Comparison of ENCODE assay signal across 33 cellular contexts in genomic region chr5:14308384-14309154, GRCh38.
"Had no signal": no experiment of that assay in that cellular context is flagged by ENCODE, and none has a peak within 500 bp of the region (broad histone marks: within the 10 kb centered on the region; RNA-seq: fewer than 3 reads in every experiment).

No MANE protein-coding gene starts in this region.

- H3K36me3 Mint-ChIP-seq: activated naive CD4-positive, alpha-beta T cell treated with anti-CD3 and anti-CD28 coated beads, Interleukin-2, amount 50 U/mL, for 72 hours had no signal

- H3K27me3 Mint-ChIP-seq: activated CD4-positive, alpha-beta T cell treated with anti-CD3 and anti-CD28 coated beads for 36 hours; activated CD4-positive, alpha-beta T cell treated with anti-CD3 and anti-CD28 coated beads, Interleukin-2, amount 10 ng/mL, durations not matched to agents 7 days and 5 days had no signal

- H3K4me1 ChIP-seq: breast epithelium had no signal

- ATAC-seq: activated CD4-positive, alpha-beta T cell treated with anti-CD3 and anti-CD28 coated beads for 36 hours; activated CD4-positive, CD25-positive, alpha-beta regulatory T cell treated with anti-CD3 and anti-CD28 coated beads, Interleukin-2, amount 50 U/mL, for 24 hours; activated CD8-positive, alpha-beta T cell treated with anti-CD3 and anti-CD28 coated beads, Interleukin-2, amount 10 ng/mL, durations not matched to agents 7 days and 5 days; activated naive CD4-positive, alpha-beta T cell treated with anti-CD3 and anti-CD28 coated beads, Interleukin-2, amount 50 U/mL, for 72 hours; activated T-cell treated with anti-CD3 and anti-CD28 coated beads, Interleukin-2, amount 50 U/mL, for 4 hours; body of pancreas; PC-3; WTC11 had no signal

- H3K4me1 Mint-ChIP-seq: activated CD4-positive, alpha-beta T cell treated with anti-CD3 and anti-CD28 coated beads for 36 hours; activated CD4-positive, alpha-beta T cell treated with anti-CD3 and anti-CD28 coated beads, Interleukin-2, amount 10 ng/mL, durations not matched to agents 7 days and 5 days had no signal

- FAIRE-seq: astrocyte, TTC549 had no signal

- H3K36me3 ChIP-seq: breast epithelium had no signal

- DNase-seq: activated CD4-positive, alpha-beta T cell treated with anti-CD3 and anti-CD28 coated beads for 36 hours; activated CD4-positive, alpha-beta T cell treated with anti-CD3 and anti-CD28 coated beads, Interleukin-2, amount 10 ng/mL, durations not matched to agents 7 days and 5 days; activated CD4-positive, alpha-beta T cell treated with anti-CD3 and anti-CD28 coated beads, Interleukin-2, amount 50 U/mL, for 48 hours; activated CD8-positive, alpha-beta T cell treated with anti-CD3 and anti-CD28 coated beads, Interleukin-2, amount 10 ng/mL, durations not matched to agents 7 days and 5 days; activated gamma-delta T cell treated with Interleukin-2 at 50 U/mL for 16 hours; activated naive CD4-positive, alpha-beta T cell treated with anti-CD3 and anti-CD28 coated beads for 36 hours; activated T-cell treated with anti-CD3 and anti-CD28 coated beads, Interleukin-2, amount 50 U/mL, for 4 hours; adrenal gland; body of pancreas; MM.1S; MV-4-11; NCI-H1092; NCI-H1436 treated with DMSO at 0.1 percent for 48 hours; NCI-H1694 treated with DMSO at 0.1 percent for 48 hours; NCI-H2029; NCI-H345; NCI-H524 treated with DMSO at 0.1 percent for 48 hours; NK-92 treated with Interleukin-12 subunit alpha and Interleukin-12 subunit beta, amount 100 ng/mL, for 24 hours; PC-3; Peyer's patch; RPMI8226; SHP77 treated with DMSO at 0.1 percent for 48 hours; SK-N-SH had no signal

- H3K4me3 Mint-ChIP-seq: activated CD4-positive, alpha-beta T cell treated with anti-CD3 and anti-CD28 coated beads for 36 hours; activated CD4-positive, alpha-beta T cell treated with anti-CD3 and anti-CD28 coated beads, Interleukin-2, amount 10 ng/mL, durations not matched to agents 7 days and 5 days; activated CD8-positive, alpha-beta T cell treated with anti-CD3 and anti-CD28 coated beads, Interleukin-2, amount 10 ng/mL, durations not matched to agents 7 days and 5 days; activated naive CD4-positive, alpha-beta T cell treated with anti-CD3 and anti-CD28 coated beads for 36 hours; activated T-cell treated with anti-CD3 and anti-CD28 coated beads, Interleukin-2, amount 50 U/mL, for 4 hours; activated T-helper 1 cell treated with anti-CD3 and anti-CD28 coated beads, Interleukin-12 subunit alpha, Interleukin-12 subunit beta, Interleukin-2, Interleukin-4 antibody, amounts not matched to agents 30 ng/mL and 10 ng/mL and 1 ng/mL, durations not matched to agents 14 hours and 24 hours and 36 hours; T-helper 1 cell treated with Interleukin-12 subunit alpha and Interleukin-12 subunit beta and Interleukin-4 antibody, amounts not matched to agents 30 μg/mL and 1 μg/mL, for 36 hours; T-helper 2 cell treated with Interferon-gamma antibody and Interleukin-4, amounts not matched to agents 5 μg/mL and 100 μg/mL, for 36 hours; WTC11 had no signal

- H3K4me2 ChIP-seq: SK-N-SH had no signal

- H3K27me3 ChIP-seq: adrenal gland, body of pancreas, breast epithelium, Peyer's patch, SJSA1 had no signal

- H3K27ac Mint-ChIP-seq: activated CD4-positive, alpha-beta T cell treated with anti-CD3 and anti-CD28 coated beads for 36 hours; activated CD4-positive, alpha-beta T cell treated with anti-CD3 and anti-CD28 coated beads, Interleukin-2, amount 10 ng/mL, durations not matched to agents 7 days and 5 days; activated CD8-positive, alpha-beta T cell treated with anti-CD3 and anti-CD28 coated beads, Interleukin-2, amount 10 ng/mL, durations not matched to agents 7 days and 5 days; activated naive CD4-positive, alpha-beta T cell treated with anti-CD3 and anti-CD28 coated beads for 36 hours; activated T-helper 1 cell treated with anti-CD3 and anti-CD28 coated beads, Interleukin-12 subunit alpha, Interleukin-12 subunit beta, Interleukin-2, Interleukin-4 antibody, amounts not matched to agents 30 ng/mL and 10 ng/mL and 1 ng/mL, durations not matched to agents 14 hours and 24 hours and 36 hours; T-helper 1 cell treated with Interleukin-12 subunit alpha and Interleukin-12 subunit beta and Interleukin-4 antibody, amounts not matched to agents 30 μg/mL and 1 μg/mL, for 36 hours; T-helper 2 cell treated with Interferon-gamma antibody and Interleukin-4, amounts not matched to agents 5 μg/mL and 100 μg/mL, for 36 hours; WTC11 had no signal

- H3K4me3 ChIP-seq: adrenal gland, body of pancreas, breast epithelium, Peyer's patch, SJSA1 had no signal

- H3K9ac ChIP-seq: SK-N-SH had no signal

- H3K9me3 Mint-ChIP-seq: activated naive CD4-positive, alpha-beta T cell treated with anti-CD3 and anti-CD28 coated beads for 36 hours; activated T-cell treated with anti-CD3 and anti-CD28 coated beads, Interleukin-2, amount 50 U/mL, for 4 hours; activated T-helper 1 cell treated with anti-CD3 and anti-CD28 coated beads, Interleukin-12 subunit alpha, Interleukin-12 subunit beta, Interleukin-2, Interleukin-4 antibody, amounts not matched to agents 30 ng/mL and 10 ng/mL and 1 ng/mL, durations not matched to agents 14 hours and 24 hours and 36 hours; T-helper 1 cell treated with Interleukin-12 subunit alpha and Interleukin-12 subunit beta and Interleukin-4 antibody, amounts not matched to agents 30 μg/mL and 1 μg/mL, for 36 hours; WTC11 had no signal

- H3K27ac ChIP-seq: adrenal gland, breast epithelium, Peyer's patch, SJSA1 had no signal

- H3K9me3 ChIP-seq: adrenal gland, body of pancreas, breast epithelium, Peyer's patch, SJSA1, SK-N-SH had no signal
